In genomic region chr20:60003776-60004175, GRCh38 we compare ENCODE assay signal across 25 cellular contexts. TPM values are rescaled to one million over a fixed set of nuclear protein-coding genes. Genes with fewer than 3 reads are reported as not detected.
DNase-seq lines count a peak whose midpoint lies in the region; ATAC-seq and TF ChIP-seq lines count a peak whose summit lies in the region.
"Had no signal": no experiment of that assay in that cellular context is flagged by ENCODE, and none has a peak within 500 bp of the region (broad histone marks: within the 10 kb centered on the region; RNA-seq: fewer than 3 reads in every experiment).

No MANE protein-coding gene starts in this region.

- no peak overlapping the region for H3K18ac ChIP-seq in IMR-90 (ENCODE audit: low read depth, low read length)

- no peak overlapping the region for H3K4ac ChIP-seq in IMR-90 (ENCODE audit: low read depth, low read length)

- H3K4me1 Mint-ChIP-seq in osteocyte (ENCODE audit: unreplicated experiment): no peaks in the 10 kb centered on the region
- H3K4me1 Mint-ChIP-seq: CD4-positive, CD25-positive, alpha-beta regulatory T cell had no signal

- intact Hi-C loops in IMR-90 (cut with micrococcal nuclease): no loop called here

- H3K9me3 ChIP-seq in IMR-90 (ENCODE audit: control insufficient read depth, insufficient read depth, low read length): no peaks in the 10 kb centered on the region
- no peaks in the 10 kb centered on the region for H3K9me3 ChIP-seq in HAP-1
- H3K9me3 ChIP-seq: BE2C, BLaER1 had no signal

- no peak overlapping the region for H4K8ac ChIP-seq in IMR-90 (ENCODE audit: low read depth in 2 of 2, low read length in 2 of 2)

- no peak overlapping the region for H2BK15ac ChIP-seq in IMR-90 (ENCODE audit: low read depth, low read length)

- H4K5ac ChIP-seq in IMR-90 (ENCODE audit: low read depth, low read length): no peak overlapping the region

- dilution Hi-C loops in IMR-90 (cut with HindIII; ENCODE audit: low sequenced_read_pairs, unreplicated experiment): no loop called here

- H3K27me3 Mint-ChIP-seq in osteocyte (ENCODE audit: unreplicated experiment): no peaks in the 10 kb centered on the region
- H3K27me3 Mint-ChIP-seq: CD4-positive, alpha-beta memory T cell; CD8-positive, alpha-beta memory T cell had no signal

- H2AFZ ChIP-seq in IMR-90 (replicated peaks; ENCODE audit: low read length, poor library complexity): no peak overlapping the region

- H3K56ac ChIP-seq in IMR-90 (ENCODE audit: extremely low read depth, insufficient read depth, low read length): no peak overlapping the region

- H3K27ac ChIP-seq in IMR-90 (ENCODE audit: insufficient read depth, low read length) (no peak overlapping the region), coronary artery (no peak overlapping the region)
- H3K27ac ChIP-seq: BLaER1 had no signal

- H2BK20ac ChIP-seq in IMR-90 (ENCODE audit: low read depth, low read length): no peak overlapping the region

- no peaks in the 10 kb centered on the region for H3K79me1 ChIP-seq in IMR-90 (ENCODE audit: low read depth in 1 of 2, low read length in 2 of 2)

- POLR2A ChIA-PET in IMR-90 (lab: Charles Lee; ENCODE audit: unreplicated experiment): no interaction called here

- no peaks in the 10 kb centered on the region for H3K9me1 ChIP-seq in IMR-90 (ENCODE audit: insufficient read depth, low read length)

- no peak overlapping the region for H3K14ac ChIP-seq in IMR-90 (replicated peaks; ENCODE audit: low read depth, low read length)

- H2AK5ac ChIP-seq in IMR-90 (ENCODE audit: low read depth, low read length): no peak overlapping the region

- H2BK5ac ChIP-seq in IMR-90 (ENCODE audit: low read depth, low read length, poor library complexity, severe bottlenecking): no peak overlapping the region

- H3K4me1 ChIP-seq in IMR-90 (ENCODE audit: control insufficient read depth, insufficient read depth, low read length) (no peaks in the 10 kb centered on the region), HAP-1 (no peaks in the 10 kb centered on the region)
- H3K4me1 ChIP-seq: BE2C, BLaER1 had no signal

- ATAC-seq in IMR-90 (ENCODE audit: low read depth) (no peak), GM18867 (IDR thresholded peaks at IDR 0.05; ENCODE audit: unreplicated experiment) (no peak)
- ATAC-seq: GM12878 had no signal

- H3K36me3 Mint-ChIP-seq in osteocyte (ENCODE audit: unreplicated experiment): no peaks in the 10 kb centered on the region

- H3K36me3 ChIP-seq in IMR-90 (ENCODE audit: control insufficient read depth, insufficient read depth, low read length) (no peaks in the 10 kb centered on the region), HAP-1 (replicated peaks) (no peaks in the 10 kb centered on the region)
- H3K36me3 ChIP-seq: BE2C, BLaER1 had no signal

- H4K20me1 ChIP-seq in IMR-90 (ENCODE audit: insufficient read depth, low read length): no peaks in the 10 kb centered on the region
- H4K20me1 ChIP-seq: BLaER1 had no signal

- no peak for TF ChIP-seq RAD21 in IMR-90 (IDR thresholded peaks at IDR 0.05; ENCODE audit: low read length)

- no peak overlapping the region for H3K27ac Mint-ChIP-seq in osteocyte (ENCODE audit: unreplicated experiment)
- H3K27ac Mint-ChIP-seq: CD14-positive monocyte; CD4-positive, alpha-beta memory T cell; CD4-positive, CD25-positive, alpha-beta regulatory T cell; CD8-positive, alpha-beta memory T cell had no signal

- in situ Hi-C loops in IMR-90 (cut with MboI; ENCODE audit: low sequenced_read_pairs): no loop called here
- in situ Hi-C loops in HAP-1 (cut with MboI; ENCODE audit: low sequenced_read_pairs): no loop called here

- no peak overlapping the region for H4K91ac ChIP-seq in IMR-90 (ENCODE audit: insufficient read depth, low read depth, low read length)

- no peak for TF ChIP-seq CTCF in IMR-90 (conservative IDR thresholded peaks at IDR 0.05; ENCODE audit: low read depth, low read length)
- TF ChIP-seq CTCF in coronary artery (IDR thresholded peaks at IDR 0.05): no peak
- TF ChIP-seq CTCF in osteocyte (IDR thresholded peaks at IDR 0.05): no peak

- peak overlapping the region; percentile 14 for H2AK9ac ChIP-seq in IMR-90 (replicated peaks; ENCODE audit: low read depth, low read length, poor library complexity)

- H3K4me3 ChIP-seq in IMR-90 (ENCODE audit: insufficient read depth, low read depth, low read length) (no peak overlapping the region), coronary artery (no peak overlapping the region), HAP-1 (no peak overlapping the region)
- H3K4me3 ChIP-seq: BLaER1, GM12878 had no signal

- H3K4me3 Mint-ChIP-seq in osteocyte (ENCODE audit: unreplicated experiment): no peak overlapping the region
- H3K4me3 Mint-ChIP-seq: CD14-positive monocyte; CD4-positive, alpha-beta memory T cell; CD4-positive, CD25-positive, alpha-beta regulatory T cell; CD8-positive, alpha-beta memory T cell had no signal

- no peaks in the 10 kb centered on the region for H3K9me3 Mint-ChIP-seq in osteocyte (ENCODE audit: unreplicated experiment)
- H3K9me3 Mint-ChIP-seq: CD4-positive, alpha-beta memory T cell; CD4-positive, CD25-positive, alpha-beta regulatory T cell; CD8-positive, alpha-beta memory T cell had no signal

- H3K27me3 ChIP-seq in IMR-90 (ENCODE audit: control insufficient read depth, insufficient read depth, low read length) (peaks cover 2% of the 10 kb centered on the region), HAP-1 (ENCODE audit: low read depth) (no peaks in the 10 kb centered on the region)
- H3K27me3 ChIP-seq: BE2C, BLaER1 had no signal

- DNase-seq in IMR-90 (no peak), coronary artery (ENCODE audit: low spot score) (peak; percentile 47), osteocyte (ENCODE audit: extremely low spot score, unreplicated experiment) (peak; percentile 73), HT-29 (ENCODE audit: low spot score) (no peak), HAP-1 (ENCODE audit: low spot score in 2 of 2) (no peak)
- DNase-seq: 8988T; ACHN; BE2C; C1 segment of cervical spinal cord; CD4-positive, alpha-beta memory T cell; CD4-positive, CD25-positive, alpha-beta regulatory T cell; CD8-positive, alpha-beta memory T cell; COR-L47; DMS 273 treated with DMSO at 0.1 percent for 48 hours; DMS153; DMS53; DMS79; DND-41; EL; GDM1 had no signal

- no CpG with 5 or more reads among the region's 4 CpGs for WGBS in IMR-90 (ENCODE audit: extremely low coverage in 2 of 2, insufficient read length in 1 of 2), 2 experiments

- CTCF ChIA-PET in IMR-90 (lab: Yijun Ruan, JAX): no interaction called here

- H3K4me2 ChIP-seq in IMR-90 (ENCODE audit: low read depth, low read length): no peak overlapping the region
- H3K4me2 ChIP-seq: BLaER1 had no signal

- no peak overlapping the region for H3K23ac ChIP-seq in IMR-90 (ENCODE audit: low read depth, low read length)

- H2BK120ac ChIP-seq in IMR-90 (ENCODE audit: low read depth, low read length): no peak overlapping the region

- BruUV-seq in IMR-90 (replicated peaks; lab: Mats Ljungman, UMichigan): no TSS peak

- no peak overlapping the region for H3K9ac ChIP-seq in IMR-90 (ENCODE audit: low read depth, low read length)
- H3K9ac ChIP-seq: BLaER1 had no signal

- TF ChIP-seq POLR2A in IMR-90 (IDR thresholded peaks at IDR 0.05; ENCODE audit: low read depth, low read length): no peak

TF ChIP-seq in IMR-90, 13 proteins besides CTCF, POLR2A, EP300 and RAD21:
- no peak for TF ChIP-seq RCOR1 (IDR thresholded peaks at IDR 0.05; ENCODE audit: insufficient replicate concordance, low read length)

RNA-seq across cellular contexts. Expression of gene CDH26, which starts 45.6 kb away (rescaled TPM):
- total RNA-seq in IMR-90 (2012; rRNA removed): not detected in 2 replicates
- not detected in 2 replicates for polyA plus RNA-seq in IMR-90 (2012; rRNA removed)
- not detected in 2 replicates for polyA plus RNA-seq in IMR-90 (2012; cell fraction: cytosol; rRNA removed)
- 0.16 and 0.28 TPM in 2 replicates for polyA plus RNA-seq in IMR-90 (2012; cell fraction: nucleus; rRNA removed; ENCODE audit: low replicate concordance)
- 0.16 and 0.46 TPM in 2 replicates for total RNA-seq in osteocyte
- total RNA-seq in HT-29 (2014; rRNA removed; shearing (Covaris generic)): 0.13 and 0.51 TPM in 2 replicates
- total RNA-seq: G401 had no signal
- polyA plus RNA-seq: CD8-positive, alpha-beta memory T cell had no signal

Comparison
In these comparisons a context has a peak if more than half of its experiments do, and no peak if none do; other contexts are left out.
1. DNase-seq: peak in coronary artery (single experiment) and osteocyte (single experiment); none in IMR-90 (single experiment), HT-29 (single experiment) and HAP-1 (0 of 2).